ENCODE assay signal across 25 cellular contexts in genomic region chr22:46947516-46948260, GRCh38.
DNase-seq lines count a peak whose midpoint lies in the region; ATAC-seq lines count a peak whose summit lies in the region.
"Had no signal": no experiment of that assay in that cellular context is flagged by ENCODE, and none has a peak within 500 bp of the region (broad histone marks: within the 10 kb centered on the region; RNA-seq: fewer than 3 reads in every experiment).

No MANE protein-coding gene starts in this region.

- peaks cover 14% of the 10 kb centered on the region for H3K4me1 Mint-ChIP-seq in activated naive CD8-positive, alpha-beta T cell treated with anti-CD3 and anti-CD28 coated beads for 36 hours
- H3K4me1 Mint-ChIP-seq in activated naive CD8-positive, alpha-beta T cell treated with anti-CD3 and anti-CD28 coated beads, Interleukin-2, amount 50 U/mL, for 24 hours, result peaks cover 5% of the 10 kb centered on the region
- H3K4me1 Mint-ChIP-seq in activated T-helper 17 cell treated with anti-CD3 and anti-CD28 coated beads, Interleukin-2, amount 50 U/mL, for 72 hours, result peaks cover 29% of the 10 kb centered on the region
- peaks cover 47 to 59% (median 58%) of the 10 kb centered on the region in 3 donors for H3K4me1 Mint-ChIP-seq in naive B cell

- no peak for ATAC-seq in activated naive CD8-positive, alpha-beta T cell treated with anti-CD3 and anti-CD28 coated beads, Interleukin-2, amount 50 U/mL, for 24 hours
- ATAC-seq in activated T-helper 17 cell treated with anti-CD3 and anti-CD28 coated beads, Interleukin-2, amount 50 U/mL, for 72 hours (replicated peaks), result no peak
- no peak for ATAC-seq in naive B cell (ENCODE audit: low read depth in 2 of 2)
- ATAC-seq: gastrocnemius medialis had no signal

- no peak overlapping the region for H3K4me3 Mint-ChIP-seq in activated naive CD8-positive, alpha-beta T cell treated with anti-CD3 and anti-CD28 coated beads for 36 hours
- H3K4me3 Mint-ChIP-seq in activated naive CD8-positive, alpha-beta T cell treated with anti-CD3 and anti-CD28 coated beads, Interleukin-2, amount 50 U/mL, for 24 hours, result no peak overlapping the region
- H3K4me3 Mint-ChIP-seq in activated T-helper 17 cell treated with anti-CD3 and anti-CD28 coated beads, Interleukin-2, amount 50 U/mL, for 72 hours, result no peak overlapping the region
- peak overlapping the region in 1 of 8 donors; percentile 25 for H3K4me3 Mint-ChIP-seq in naive B cell
- H3K4me3 Mint-ChIP-seq: activated B cell treated with CpG ODN at 0.5 μM for 24 hours; activated CD4-positive, alpha-beta memory T cell treated with anti-CD3 and anti-CD28 coated beads for 36 hours; activated naive CD8-positive, alpha-beta T cell treated with anti-CD3 and anti-CD28 coated beads, Interleukin-2, amount 10 ng/mL, durations not matched to agents 7 days and 5 days; CD14-positive monocyte had no signal

- no peaks in the 10 kb centered on the region for H3K36me3 ChIP-seq in SJCRH30
- H3K36me3 ChIP-seq: gastrocnemius medialis, sigmoid colon, uterus had no signal

- no peak overlapping the region for H3K27ac ChIP-seq in SJCRH30
- H3K27ac ChIP-seq: esophagus squamous epithelium, gastrocnemius medialis, sigmoid colon, uterus had no signal

- H3K9me3 ChIP-seq in SJCRH30 (replicated peaks), result no peaks in the 10 kb centered on the region
- H3K9me3 ChIP-seq: esophagus squamous epithelium, gastrocnemius medialis, sigmoid colon, uterus had no signal

- H3K27me3 ChIP-seq in SJCRH30, result no peaks in the 10 kb centered on the region
- H3K27me3 ChIP-seq: esophagus squamous epithelium, gastrocnemius medialis, sigmoid colon, uterus had no signal

- H3K4me3 ChIP-seq in SJCRH30, result no peak overlapping the region
- H3K4me3 ChIP-seq: esophagus squamous epithelium, gastrocnemius medialis, sigmoid colon, uterus had no signal

- peaks cover 21% of the 10 kb centered on the region for H3K36me3 Mint-ChIP-seq in activated naive CD8-positive, alpha-beta T cell treated with anti-CD3 and anti-CD28 coated beads for 36 hours
- peaks cover 17% of the 10 kb centered on the region for H3K36me3 Mint-ChIP-seq in activated naive CD8-positive, alpha-beta T cell treated with anti-CD3 and anti-CD28 coated beads, Interleukin-2, amount 50 U/mL, for 24 hours (ENCODE audit: low read depth)
- peaks cover 76% of the 10 kb centered on the region for H3K36me3 Mint-ChIP-seq in activated T-helper 17 cell treated with anti-CD3 and anti-CD28 coated beads, Interleukin-2, amount 50 U/mL, for 72 hours (ENCODE audit: low read depth)
- peaks cover 0 to 7% of the 10 kb centered on the region in 2 donors for H3K36me3 Mint-ChIP-seq in naive B cell
- H3K36me3 Mint-ChIP-seq: activated CD4-positive, alpha-beta memory T cell treated with anti-CD3 and anti-CD28 coated beads for 36 hours had no signal

- no peaks in the 10 kb centered on the region for H3K9me3 Mint-ChIP-seq in activated naive CD8-positive, alpha-beta T cell treated with anti-CD3 and anti-CD28 coated beads for 36 hours
- H3K9me3 Mint-ChIP-seq in activated naive CD8-positive, alpha-beta T cell treated with anti-CD3 and anti-CD28 coated beads, Interleukin-2, amount 50 U/mL, for 24 hours, result no peaks in the 10 kb centered on the region
- no peaks in the 10 kb centered on the region for H3K9me3 Mint-ChIP-seq in activated T-helper 17 cell treated with anti-CD3 and anti-CD28 coated beads, Interleukin-2, amount 50 U/mL, for 72 hours
- no peaks in the 10 kb centered on the region for H3K9me3 Mint-ChIP-seq in naive B cell
- H3K9me3 Mint-ChIP-seq: activated B cell treated with CpG ODN at 0.5 μM for 24 hours; activated CD4-positive, alpha-beta memory T cell treated with anti-CD3 and anti-CD28 coated beads for 36 hours; activated naive CD8-positive, alpha-beta T cell treated with anti-CD3 and anti-CD28 coated beads, Interleukin-2, amount 10 ng/mL, durations not matched to agents 7 days and 5 days; CD14-positive monocyte had no signal

- H3K4me1 ChIP-seq in SJCRH30, result no peaks in the 10 kb centered on the region
- H3K4me1 ChIP-seq: esophagus squamous epithelium, gastrocnemius medialis, sigmoid colon, uterus had no signal

- DNase-seq in activated naive CD8-positive, alpha-beta T cell treated with anti-CD3 and anti-CD28 coated beads for 36 hours, result no peak
- DNase-seq in activated naive CD8-positive, alpha-beta T cell treated with anti-CD3 and anti-CD28 coated beads, Interleukin-2, amount 50 U/mL, for 24 hours, result no peak
- DNase-seq in naive B cell, result no peak
- DNase-seq in ureter (ENCODE audit: low spot score), result peak; percentile 20
- no peak for DNase-seq in hippocampal formation (lab: John Stamatoyannopoulos, UW)
- no peak for DNase-seq in SJCRH30
- DNase-seq in HuH-7 (ENCODE audit: low spot score), result no peak
- DNase-seq: activated B cell treated with CpG ODN at 0.5 μM for 24 hours; activated CD4-positive, alpha-beta memory T cell treated with anti-CD3 and anti-CD28 coated beads for 36 hours; activated naive CD8-positive, alpha-beta T cell treated with anti-CD3 and anti-CD28 coated beads, Interleukin-2, amount 10 ng/mL, durations not matched to agents 7 days and 5 days; DMS 273 treated with DMSO at 0.1 percent for 48 hours; effector memory CD4-positive, alpha-beta T cell; esophagus squamous epithelium; gastrocnemius medialis; H7; KBM-7; MM.1S; NCI-H1436; NCI-H524 treated with DMSO at 0.1 percent for 48 hours; posterior cingulate gyrus; sigmoid colon; substantia nigra; uterus had no signal

- peak overlapping the region; percentile 26 for H3K27ac Mint-ChIP-seq in activated naive CD8-positive, alpha-beta T cell treated with anti-CD3 and anti-CD28 coated beads for 36 hours
- H3K27ac Mint-ChIP-seq in activated naive CD8-positive, alpha-beta T cell treated with anti-CD3 and anti-CD28 coated beads, Interleukin-2, amount 50 U/mL, for 24 hours, result no peak overlapping the region
- peak overlapping the region; percentile 37 for H3K27ac Mint-ChIP-seq in activated T-helper 17 cell treated with anti-CD3 and anti-CD28 coated beads, Interleukin-2, amount 50 U/mL, for 72 hours
- H3K27ac Mint-ChIP-seq in naive B cell, result peak overlapping the region in 5 of 6 donors; percentile 5 to 83 (median 6)
- H3K27ac Mint-ChIP-seq: activated CD4-positive, alpha-beta memory T cell treated with anti-CD3 and anti-CD28 coated beads for 36 hours; activated naive CD8-positive, alpha-beta T cell treated with anti-CD3 and anti-CD28 coated beads, Interleukin-2, amount 10 ng/mL, durations not matched to agents 7 days and 5 days had no signal

- no peaks in the 10 kb centered on the region for H3K27me3 Mint-ChIP-seq in activated naive CD8-positive, alpha-beta T cell treated with anti-CD3 and anti-CD28 coated beads for 36 hours
- no peaks in the 10 kb centered on the region for H3K27me3 Mint-ChIP-seq in activated naive CD8-positive, alpha-beta T cell treated with anti-CD3 and anti-CD28 coated beads, Interleukin-2, amount 50 U/mL, for 24 hours
- H3K27me3 Mint-ChIP-seq in activated T-helper 17 cell treated with anti-CD3 and anti-CD28 coated beads, Interleukin-2, amount 50 U/mL, for 72 hours, result no peaks in the 10 kb centered on the region
- H3K27me3 Mint-ChIP-seq in naive B cell, result no peaks in the 10 kb centered on the region
- H3K27me3 Mint-ChIP-seq: activated B cell treated with CpG ODN at 0.5 μM for 24 hours; activated CD4-positive, alpha-beta memory T cell treated with anti-CD3 and anti-CD28 coated beads for 36 hours; activated naive CD8-positive, alpha-beta T cell treated with anti-CD3 and anti-CD28 coated beads, Interleukin-2, amount 10 ng/mL, durations not matched to agents 7 days and 5 days had no signal
